Comparison of ENCODE assay signal across 27 cellular contexts in genomic region chr12:112518336-112518735, GRCh38.
"Had no signal": no experiment of that assay in that cellular context is flagged by ENCODE, and none has a peak within 500 bp of the region (broad histone marks: within the 10 kb centered on the region; RNA-seq: fewer than 3 reads in every experiment).

No MANE protein-coding gene starts in this region.

- DNase-seq: heart right ventricle; kidney glomerular epithelial cell; left cardiac atrium; left ventricle myocardium superior; lower lobe of right lung; mammary epithelial cell; mesendoderm; mucosa of descending colon; naive thymus-derived CD8-positive, alpha-beta T cell; occipital lobe; right lobe of liver; stimulated activated CD4-positive, alpha-beta T cell treated with anti-CD3 and anti-CD28 coated beads, Interleukin-1b, Interleukin-23, amount 100 ng/mL, for 48 hours; stimulated activated CD4-positive, alpha-beta T cell treated with anti-CD3 and anti-CD28 coated beads, Interleukin-2, amount 100 ng/mL, for 48 hours; stimulated activated CD4-positive, alpha-beta T cell treated with anti-CD3 and anti-CD28 coated beads, Interleukin-4, amount 100 ng/mL, for 4 hours; stimulated activated CD8-positive, alpha-beta memory T cell treated with anti-CD3 and anti-CD28 coated beads, Interleukin-4, amount 100 ng/mL, for 48 hours; stimulated activated naive CD4-positive, alpha-beta T cell treated with Interleukin-2 at 50 U/mL for 16 hours; stimulated activated naive CD8-positive, alpha-beta T cell treated with anti-CD3 and anti-CD28 coated beads, Interleukin-15, amount 100 ng/mL, for 72 hours; testis; thyroid gland; transverse colon; upper lobe of left lung had no signal

- H3K27me3 ChIP-seq: heart right ventricle, hepatocyte, neutrophil, right atrium auricular region, right lobe of liver, testis, thyroid gland, transverse colon, upper lobe of left lung had no signal

- H3K4me1 ChIP-seq: heart right ventricle, lower lobe of right lung, parathyroid adenoma, right atrium auricular region, right lobe of liver, testis, thyroid gland, transverse colon, upper lobe of left lung had no signal

- FAIRE-seq: keratinocyte had no signal

- H3K9ac ChIP-seq: parathyroid adenoma had no signal

- H3K9me3 ChIP-seq: heart right ventricle, lower lobe of right lung, mucosa of descending colon, neutrophil, right atrium auricular region, right lobe of liver, testis, thyroid gland, transverse colon, upper lobe of left lung had no signal

- H3K4me3 ChIP-seq: heart right ventricle, hepatocyte, lower lobe of right lung, mucosa of descending colon, right atrium auricular region, right lobe of liver, smooth muscle cell, thyroid gland, transverse colon, upper lobe of left lung had no signal

- H3K36me3 ChIP-seq: lower lobe of right lung, neutrophil, right atrium auricular region, right lobe of liver, thyroid gland, transverse colon, upper lobe of left lung had no signal

- H3K27ac ChIP-seq: heart right ventricle, hepatocyte, lower lobe of right lung, neutrophil, parathyroid adenoma, right atrium auricular region, right lobe of liver, testis, thyroid gland, transverse colon, upper lobe of left lung had no signal
